ENCODE assay signal across 7 cellular contexts in the genomic region with DNA sequence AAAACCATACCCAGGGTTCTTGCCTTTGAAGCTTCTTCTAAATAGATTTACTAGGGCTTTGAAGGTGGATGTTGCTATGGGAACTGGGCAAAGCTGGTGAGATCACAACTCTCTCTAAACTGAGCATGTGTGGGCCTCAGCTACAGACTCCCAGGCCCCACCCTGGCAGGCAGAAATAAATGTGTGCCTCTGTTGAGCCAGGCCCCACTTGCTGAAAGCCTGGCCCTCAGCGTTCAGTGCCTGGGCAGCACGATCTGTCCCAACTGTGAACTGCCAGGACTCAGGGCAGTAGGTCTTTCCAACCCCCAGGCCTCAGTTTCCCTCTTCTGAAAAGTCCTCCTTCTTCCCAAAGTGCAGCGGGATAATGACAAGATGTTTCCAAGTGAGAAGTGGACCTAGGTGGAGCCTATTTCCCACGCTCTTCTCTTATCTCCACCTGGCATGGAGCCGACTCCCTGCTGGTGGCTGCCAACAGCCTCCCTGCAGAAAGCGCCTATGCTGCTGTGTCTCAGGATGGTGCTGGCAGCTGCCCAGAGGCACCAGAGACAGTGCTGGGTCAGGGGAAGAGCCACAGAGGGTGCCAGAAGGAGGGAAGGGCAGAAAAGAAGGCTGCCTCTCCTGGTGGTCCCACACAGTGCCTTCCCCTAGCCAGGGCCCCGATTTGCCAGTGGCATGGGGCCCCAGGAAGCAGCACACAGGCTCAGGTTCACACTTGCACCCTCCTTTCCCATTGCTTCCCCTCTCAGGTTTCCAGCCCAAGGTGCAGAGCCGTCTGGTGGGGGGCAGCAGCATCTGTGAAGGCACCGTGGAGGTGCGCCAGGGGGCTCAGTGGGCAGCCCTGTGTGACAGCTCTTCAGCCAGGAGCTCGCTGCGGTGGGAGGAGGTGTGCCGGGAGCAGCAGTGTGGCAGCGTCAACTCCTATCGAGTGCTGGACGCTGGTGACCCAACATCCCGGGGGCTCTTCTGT.
DNase-seq lines count a peak whose midpoint lies in the region; ATAC-seq and TF ChIP-seq lines count a peak whose summit lies in the region.

No MANE protein-coding gene starts in this region.

- no peaks in the 10 kb centered on the region for H3K9me3 Mint-ChIP-seq in T-helper 2 cell treated with Interferon-gamma antibody and Interleukin-4, amounts not matched to agents 5 μg/mL and 100 μg/mL, for 36 hours

- H3K4me3 Mint-ChIP-seq in T-helper 2 cell treated with Interferon-gamma antibody and Interleukin-4, amounts not matched to agents 5 μg/mL and 100 μg/mL, for 36 hours = no peak overlapping the region

- no peak overlapping the region for H3K4me3 ChIP-seq in epithelial cell of esophagus (ENCODE audit: low read length)

- peaks cover 32% of the 10 kb centered on the region for H3K4me1 Mint-ChIP-seq in T-helper 2 cell treated with Interferon-gamma antibody and Interleukin-4, amounts not matched to agents 5 μg/mL and 100 μg/mL, for 36 hours (ENCODE audit: low read depth)

- H3K36me3 Mint-ChIP-seq in T-helper 2 cell treated with Interferon-gamma antibody and Interleukin-4, amounts not matched to agents 5 μg/mL and 100 μg/mL, for 36 hours (ENCODE audit: low read depth) = peaks cover 83% of the 10 kb centered on the region

- in situ Hi-C loops in GM13976 (cut with MboI; ENCODE audit: low sequenced_read_pairs, unreplicated experiment) = loop anchor here (10.0 kb wide), 1 partner anchor 156 kb away; no protein-coding TSS in a partner anchor

- no peak for TF ChIP-seq CTCF in GM13976 (IDR thresholded peaks at IDR 0.05; ENCODE audit: borderline replicate concordance, control extremely low read depth, extremely low read depth, insufficient read depth, missing control alignments)
- TF ChIP-seq CTCF in epithelial cell of esophagus (IDR thresholded peaks at IDR 0.05; ENCODE audit: insufficient read depth, low read depth, low read length, missing control alignments) = no peak

- DNase-seq in GM13976 (ENCODE audit: low spot score) (peak; percentile 65), epithelial cell of esophagus (ENCODE audit: low read depth) (peak; percentile 44), putamen (ENCODE audit: low spot score) (peak; percentile 78), NCI-H1930 (lab: John Stamatoyannopoulos, UW) (no peak)
- DNase-seq in T-helper 2 cell treated with Interferon-gamma antibody and Interleukin-4, amounts not matched to agents 5 μg/mL and 100 μg/mL, for 36 hours (ENCODE audit: low spot score) = no peak

- no peaks in the 10 kb centered on the region for H3K27me3 Mint-ChIP-seq in T-helper 2 cell treated with Interferon-gamma antibody and Interleukin-4, amounts not matched to agents 5 μg/mL and 100 μg/mL, for 36 hours (ENCODE audit: low read depth)

- peak overlapping the region; percentile 55 for H3K27ac Mint-ChIP-seq in T-helper 2 cell treated with Interferon-gamma antibody and Interleukin-4, amounts not matched to agents 5 μg/mL and 100 μg/mL, for 36 hours

- ATAC-seq in HG03108 (IDR thresholded peaks at IDR 0.05; ENCODE audit: unreplicated experiment) (no peak), HG03196 (IDR thresholded peaks at IDR 0.05; ENCODE audit: unreplicated experiment) (no peak)

Comparison
In these comparisons a context has a peak if more than half of its experiments do, and no peak if none do; other contexts are left out.
1. DNase-seq: peak in GM13976 (single experiment), epithelial cell of esophagus (single experiment) and putamen (single experiment); none in T-helper 2 cell treated with Interferon-gamma antibody and Interleukin-4, amounts not matched to agents 5 μg/mL and 100 μg/mL, for 36 hours (single experiment) and NCI-H1930 (0 of 2).